24 cellular contexts compared by ENCODE assay signal in the genomic region with DNA sequence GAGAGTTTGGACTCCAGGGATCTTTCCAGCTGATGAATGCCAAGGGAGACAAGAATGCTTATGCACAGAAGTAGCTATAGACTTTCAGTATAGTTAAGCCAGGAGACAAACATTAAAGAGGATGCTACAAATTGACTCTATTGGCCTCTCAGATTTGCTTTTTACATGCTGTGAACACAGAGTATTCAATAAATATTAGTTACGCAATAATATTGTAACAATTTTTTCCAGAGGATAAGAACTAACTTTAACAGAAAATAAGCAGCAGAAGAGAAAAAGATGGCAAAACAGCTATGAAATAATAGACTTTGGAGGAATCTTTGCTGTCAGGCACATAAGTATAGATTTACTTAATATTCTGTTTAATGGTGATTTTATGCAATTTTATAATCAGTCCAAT.
DNase-seq lines count a peak whose midpoint lies in the region; ATAC-seq, FAIRE-seq and TF ChIP-seq lines count a peak whose summit lies in the region.
"Had no signal": no experiment of that assay in that cellular context is flagged by ENCODE, and none has a peak within 500 bp of the region (broad histone marks: within the 10 kb centered on the region; RNA-seq: fewer than 3 reads in every experiment).

No MANE protein-coding gene starts in this region.

- TF ChIP-seq EP300 in A549 (IDR thresholded peaks at IDR 0.05) (no peak), H1 (IDR thresholded peaks at IDR 0.05; ENCODE audit: borderline replicate concordance in 1 of 2, low read depth in 2 of 2, low read length in 2 of 2) (no peak)

- FAIRE-seq in A549 (lab: Jason Lieb, UNC) (no peak), H1 (lab: Jason Lieb, UNC) (no peak), GM12891 (lab: Jason Lieb, UNC) (no peak)
- FAIRE-seq: A204.1, GM12878, GM19239 had no signal

- no peak overlapping the region for H2AK9ac ChIP-seq in IMR-90 (replicated peaks; ENCODE audit: low read depth, low read length, poor library complexity)

- H3K23me2 ChIP-seq in H1 (ENCODE audit: low read depth, low read length): no peaks in the 10 kb centered on the region

- H3K27me3 ChIP-seq in IMR-90 (ENCODE audit: control insufficient read depth, insufficient read depth, low read length) (no peaks in the 10 kb centered on the region), H1 (replicated peaks in 1 of 4; ENCODE audit: control insufficient read depth in 3 of 4, extremely low read depth in 1 of 4, insufficient read depth in 3 of 4, low read length in 3 of 4) (peaks cover 0 to 1% (median 0%) of the 10 kb centered on the region in 4 experiments; a peak in 1 of 7 replicates)
- H3K27me3 ChIP-seq: BE2C, BLaER1 had no signal

- ATAC-seq in A549: no peak
- ATAC-seq in IMR-90 (ENCODE audit: low read depth): no peak
- ATAC-seq: GM12878 had no signal

- 97% methylated on average over 1 of the region's 1 CpG for WGBS in A549 (ENCODE audit: missing lambda C conversion rate)
- WGBS in IMR-90 (ENCODE audit: extremely low coverage in 2 of 2, insufficient read length in 1 of 2), 2 experiments: no CpG with 5 or more reads among the region's 1 CpG
- WGBS in H1 (ENCODE audit: extremely low coverage in 1 of 2, insufficient coverage in 1 of 2, insufficient read length in 1 of 2, insufficient replicate concordance in 2 of 2, low coverage in 1 of 2, low lambda C conversion rate in 2 of 2, missing lambda C conversion rate in 1 of 2), 2 experiments: 94% methylated on average over 1 of the region's 1 CpG; no CpG with 5 or more reads in 1 of the 2 experiments

- no peak overlapping the region for H3K18ac ChIP-seq in IMR-90 (ENCODE audit: low read depth, low read length)
- no peak overlapping the region for H3K18ac ChIP-seq in H1 (ENCODE audit: extremely low read depth, low read length)

- no peak overlapping the region for H2BK120ac ChIP-seq in IMR-90 (ENCODE audit: low read depth, low read length)
- H2BK120ac ChIP-seq in H1 (replicated peaks; ENCODE audit: low read depth, low read length): no peak overlapping the region

- no peak overlapping the region for H2BK12ac ChIP-seq in H1 (ENCODE audit: low read depth, low read length)

- no peak overlapping the region for H3K9ac ChIP-seq in IMR-90 (ENCODE audit: low read depth, low read length)
- no peak overlapping the region for H3K9ac ChIP-seq in H1 (replicated peaks in 1 of 4; ENCODE audit: extremely low read depth in 1 of 4, low read depth in 3 of 4, low read length in 3 of 4)
- H3K9ac ChIP-seq: BLaER1 had no signal

- no peak overlapping the region for H3K27ac ChIP-seq in A549
- H3K27ac ChIP-seq in IMR-90 (ENCODE audit: insufficient read depth, low read length): no peak overlapping the region
- no peak overlapping the region for H3K27ac ChIP-seq in H1 (ENCODE audit: low read depth, low read length)
- H3K27ac ChIP-seq: BLaER1 had no signal

- no peak overlapping the region for H2AFZ ChIP-seq in IMR-90 (replicated peaks; ENCODE audit: low read length, poor library complexity)
- H2AFZ ChIP-seq in H1 (ENCODE audit: low read length): no peak overlapping the region

- H2AK5ac ChIP-seq in IMR-90 (ENCODE audit: low read depth, low read length): no peak overlapping the region
- no peak overlapping the region for H2AK5ac ChIP-seq in H1 (ENCODE audit: low read depth, low read length)

- TF ChIP-seq RAD21 in A549 (conservative IDR thresholded peaks at IDR 0.05 in 1 of 2, IDR thresholded peaks at IDR 0.05 in 1 of 2) (no peak), IMR-90 (IDR thresholded peaks at IDR 0.05; ENCODE audit: low read length) (no peak), H1 (IDR thresholded peaks at IDR 0.05 in 1 of 2, conservative IDR thresholded peaks at IDR 0.05 in 1 of 2; ENCODE audit: low read depth in 2 of 2, low read length in 2 of 2) (no peak)

- H3K9me3 ChIP-seq in A549 (no peaks in the 10 kb centered on the region), IMR-90 (ENCODE audit: control insufficient read depth, insufficient read depth, low read length) (no peaks in the 10 kb centered on the region), H1 (ENCODE audit: insufficient read depth in 2 of 2, low read depth in 1 of 2, low read length in 1 of 2) (no peaks in the 10 kb centered on the region)
- H3K9me3 ChIP-seq: BE2C, BLaER1 had no signal

- dilution Hi-C loops in IMR-90 (cut with HindIII; ENCODE audit: low sequenced_read_pairs, unreplicated experiment): no loop called here

- no peak for TF ChIP-seq POLR2A in A549 (IDR thresholded peaks at IDR 0.05; ENCODE audit: low read length)
- TF ChIP-seq POLR2A in IMR-90 (IDR thresholded peaks at IDR 0.05; ENCODE audit: low read depth, low read length): no peak
- TF ChIP-seq POLR2A in H1 (IDR thresholded peaks at IDR 0.05; ENCODE audit: control extremely low read depth in 1 of 2, low read depth in 2 of 2, low read length in 2 of 2): no peak
- TF ChIP-seq POLR2A in GM12891 (IDR thresholded peaks at IDR 0.05; ENCODE audit: low read depth, low read length): no peak

- H2BK20ac ChIP-seq in IMR-90 (ENCODE audit: low read depth, low read length) (no peak overlapping the region), H1 (ENCODE audit: low read length) (no peak overlapping the region)

- H3K36me3 ChIP-seq in IMR-90 (ENCODE audit: control insufficient read depth, insufficient read depth, low read length): no peaks in the 10 kb centered on the region
- no peaks in the 10 kb centered on the region for H3K36me3 ChIP-seq in H1 (ENCODE audit: control insufficient read depth in 2 of 4, insufficient read depth in 4 of 4, low read length in 3 of 4)
- H3K36me3 ChIP-seq: BE2C, BLaER1 had no signal

- H3K14ac ChIP-seq in IMR-90 (replicated peaks; ENCODE audit: low read depth, low read length) (no peak overlapping the region), H1 (ENCODE audit: insufficient read length) (no peak overlapping the region)

- no peak overlapping the region for H3K56ac ChIP-seq in IMR-90 (ENCODE audit: extremely low read depth, insufficient read depth, low read length)
- no peak overlapping the region for H3K56ac ChIP-seq in H1 (replicated peaks; ENCODE audit: insufficient read length, low read depth, low read length)

- no peak for DNase-seq in A549 (ENCODE audit: low read depth in 1 of 2, low spot score in 1 of 2)
- DNase-seq in IMR-90: no peak
- DNase-seq in H1 (ENCODE audit: low read depth in 1 of 2, low spot score in 2 of 2): no peak
- DNase-seq in Ammon's horn (ENCODE audit: low spot score): no peak
- DNase-seq in GM12891 (ENCODE audit: insufficient read length, low spot score): no peak
- DNase-seq: 8988T; AML-193; BE2C; C1 segment of cervical spinal cord; CD4-positive, alpha-beta memory T cell; CD4-positive, CD25-positive, alpha-beta regulatory T cell; CD8-positive, alpha-beta memory T cell; COR-L47; DMS 273 treated with DMSO at 0.1 percent for 48 hours; DMS153; DMS53; DMS79; DND-41; EL; GDM1 had no signal

- H3K4me2 ChIP-seq in A549: no peak overlapping the region
- H3K4me2 ChIP-seq in IMR-90 (ENCODE audit: low read depth, low read length): no peak overlapping the region
- no peak overlapping the region for H3K4me2 ChIP-seq in H1 (ENCODE audit: insufficient read depth in 1 of 2, low read depth in 2 of 2, low read length in 2 of 2)
- H3K4me2 ChIP-seq: BLaER1 had no signal

- peaks cover 18% of the 10 kb centered on the region for H3K4me1 ChIP-seq in A549
- H3K4me1 ChIP-seq in IMR-90 (ENCODE audit: control insufficient read depth, insufficient read depth, low read length): no peaks in the 10 kb centered on the region
- H3K4me1 ChIP-seq in H1 (replicated peaks in 1 of 4; ENCODE audit: control insufficient read depth in 3 of 4, insufficient read depth in 4 of 4, low read length in 3 of 4): no peaks in the 10 kb centered on the region
- H3K4me1 ChIP-seq: BE2C, BLaER1 had no signal

- no TSS peak for BruUV-seq in IMR-90 (replicated peaks; lab: Mats Ljungman, UMichigan)

- H2BK5ac ChIP-seq in IMR-90 (ENCODE audit: low read depth, low read length, poor library complexity, severe bottlenecking) (no peak overlapping the region), H1 (ENCODE audit: low read depth, low read length) (no peak overlapping the region)

- H3K4ac ChIP-seq in IMR-90 (ENCODE audit: low read depth, low read length): no peak overlapping the region
- H3K4ac ChIP-seq in H1 (replicated peaks; ENCODE audit: insufficient read length, low read depth, low read length): no peak overlapping the region

- intact Hi-C loops in IMR-90 (cut with micrococcal nuclease): no loop called here

- no peak overlapping the region for H2BK15ac ChIP-seq in IMR-90 (ENCODE audit: low read depth, low read length)
- no peak overlapping the region for H2BK15ac ChIP-seq in H1 (ENCODE audit: low read length)

- CTCF ChIA-PET in A549 (lab: Yijun Ruan, JAX) (no interaction called here), IMR-90 (lab: Yijun Ruan, JAX) (interaction anchor here (1.3 kb wide), 1 partner anchor 244 kb away, joined by 3 read pairs; no protein-coding TSS in a partner anchor), H1 (lab: Charles Lee; ENCODE audit: partially characterized antibody) (no interaction called here)

- no peaks in the 10 kb centered on the region for H3K79me1 ChIP-seq in IMR-90 (ENCODE audit: low read depth in 1 of 2, low read length in 2 of 2)
- no peaks in the 10 kb centered on the region for H3K79me1 ChIP-seq in H1 (ENCODE audit: low read depth, low read length)

- in situ Hi-C loops in IMR-90 (cut with MboI; ENCODE audit: low sequenced_read_pairs): no loop called here

- H4K91ac ChIP-seq in IMR-90 (ENCODE audit: insufficient read depth, low read depth, low read length) (no peak overlapping the region), H1 (replicated peaks; ENCODE audit: insufficient read length, low read length) (no peak overlapping the region)

- H4K8ac ChIP-seq in IMR-90 (ENCODE audit: low read depth in 2 of 2, low read length in 2 of 2) (no peak overlapping the region), H1 (ENCODE audit: extremely low read depth, insufficient read depth, low read length) (no peak overlapping the region)

- H3K23ac ChIP-seq in IMR-90 (ENCODE audit: low read depth, low read length) (no peak overlapping the region), H1 (ENCODE audit: insufficient read length) (no peak overlapping the region)

- H3K4me3 ChIP-seq in A549 (no peak overlapping the region), IMR-90 (ENCODE audit: insufficient read depth, low read depth, low read length) (no peak overlapping the region), H1 (ENCODE audit: extremely low read depth in 1 of 4, insufficient read depth in 2 of 4, low read depth in 3 of 4, low read length in 4 of 4) (no peak overlapping the region)
- H3K4me3 ChIP-seq: BLaER1, GM12878 had no signal

- no peaks in the 10 kb centered on the region for H3K9me1 ChIP-seq in IMR-90 (ENCODE audit: insufficient read depth, low read length)

- H4K5ac ChIP-seq in IMR-90 (ENCODE audit: low read depth, low read length) (no peak overlapping the region), H1 (ENCODE audit: insufficient read length, low read depth, low read length) (no peak overlapping the region)

- POLR2A ChIA-PET in A549 (lab: Yijun Ruan, JAX): no interaction called here
- POLR2A ChIA-PET in IMR-90 (lab: Charles Lee; ENCODE audit: unreplicated experiment): no interaction called here
- POLR2A ChIA-PET in H1 (lab: Charles Lee; ENCODE audit: partially characterized antibody): no interaction called here

- TF ChIP-seq CTCF in A549 (IDR thresholded peaks at IDR 0.05) (no peak), IMR-90 (conservative IDR thresholded peaks at IDR 0.05; ENCODE audit: low read depth, low read length) (no peak), H1 (IDR thresholded peaks at IDR 0.05; ENCODE audit: control extremely low read depth in 1 of 3, insufficient read depth in 1 of 3, low read depth in 1 of 3, low read length in 3 of 3) (no peak)

- no peaks in the 10 kb centered on the region for H3K79me2 ChIP-seq in H1 (ENCODE audit: control insufficient read depth in 1 of 2, insufficient read depth in 2 of 2, low read length in 2 of 2)

- H4K20me1 ChIP-seq in IMR-90 (ENCODE audit: insufficient read depth, low read length) (no peaks in the 10 kb centered on the region), H1 (replicated peaks in 1 of 2; ENCODE audit: control insufficient read depth in 1 of 2, insufficient read depth in 2 of 2, low read length in 2 of 2) (no peaks in the 10 kb centered on the region)
- H4K20me1 ChIP-seq: BLaER1 had no signal

Comparison
In these comparisons a context has a peak if more than half of its experiments do, and no peak if none do; other contexts are left out.
1. Of the 18 proteins assayed by ChIP-seq in both H1 and A549: peak only in H1: none; only in A549: none; in both: CEBPB; in neither: 17.